In genomic region chr6:25309886-25310285, GRCh38 we compare ENCODE assay signal across 1 cellular context.
TF ChIP-seq lines count a peak whose summit lies in the region.

No MANE protein-coding gene starts in this region.

TF ChIP-seq in HCT116, 20 proteins besides CTCF, POLR2A, EP300 and RAD21 (continued from another document):
- TF ChIP-seq REST (IDR thresholded peaks at IDR 0.05; ENCODE audit: low read depth), result no peak
